In genomic region chr12:15011162-15011561, GRCh38 we compare ENCODE assay signal across 1 cellular context.
TF ChIP-seq lines count a peak whose summit lies in the region.

No MANE protein-coding gene starts in this region.

TF ChIP-seq in GM12878, 131 proteins besides CTCF, POLR2A, EP300 and RAD21 (continued from another document):
- TF ChIP-seq BCLAF1 (IDR thresholded peaks at IDR 0.05): no peak
- no peak for TF ChIP-seq ZZZ3 (IDR thresholded peaks at IDR 0.05; ENCODE audit: control insufficient read depth, insufficient read length, low read depth)
- no peak for TF ChIP-seq CUX1 (IDR thresholded peaks at IDR 0.05; ENCODE audit: insufficient replicate concordance, low read depth, low read length)
- TF ChIP-seq SIX5 (IDR thresholded peaks at IDR 0.05; ENCODE audit: low read depth, low read length, severe bottlenecking): no peak
- no peak for TF ChIP-seq ZNF217 (IDR thresholded peaks at IDR 0.05)
- no peak for TF ChIP-seq HDAC2 (IDR thresholded peaks at IDR 0.05)
- no peak for TF ChIP-seq TCF7 (IDR thresholded peaks at IDR 0.05; ENCODE audit: borderline replicate concordance)
- no peak for TF ChIP-seq ZBED1 (IDR thresholded peaks at IDR 0.05; ENCODE audit: borderline replicate concordance)
- no peak for TF ChIP-seq PAX5 (IDR thresholded peaks at IDR 0.05; ENCODE audit: borderline replicate concordance, low read depth, low read length)
- TF ChIP-seq RCOR1 (conservative IDR thresholded peaks at IDR 0.05; ENCODE audit: low read depth, low read length): no peak
- no peak for TF ChIP-seq CHD4 (IDR thresholded peaks at IDR 0.05)
- TF ChIP-seq TAF1 (IDR thresholded peaks at IDR 0.05; ENCODE audit: borderline replicate concordance, low read depth, low read length): no peak
- TF ChIP-seq, protein P1, sequence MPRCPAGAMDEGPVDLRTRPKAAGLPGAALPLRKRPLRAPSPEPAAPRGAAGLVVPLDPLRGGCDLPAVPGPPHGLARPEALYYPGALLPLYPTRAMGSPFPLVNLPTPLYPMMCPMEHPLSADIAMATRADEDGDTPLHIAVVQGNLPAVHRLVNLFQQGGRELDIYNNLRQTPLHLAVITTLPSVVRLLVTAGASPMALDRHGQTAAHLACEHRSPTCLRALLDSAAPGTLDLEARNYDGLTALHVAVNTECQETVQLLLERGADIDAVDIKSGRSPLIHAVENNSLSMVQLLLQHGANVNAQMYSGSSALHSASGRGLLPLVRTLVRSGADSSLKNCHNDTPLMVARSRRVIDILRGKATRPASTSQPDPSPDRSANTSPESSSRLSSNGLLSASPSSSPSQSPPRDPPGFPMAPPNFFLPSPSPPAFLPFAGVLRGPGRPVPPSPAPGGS (IDR thresholded peaks at IDR 0.05; ENCODE audit: borderline replicate concordance, insufficient read depth, low read depth, low read length, poor library complexity, severe bottlenecking): no peak
- no peak for TF ChIP-seq FOS (IDR thresholded peaks at IDR 0.05; ENCODE audit: borderline replicate concordance, extremely low read depth, insufficient read length)
- no peak for TF ChIP-seq ZNF207 (IDR thresholded peaks at IDR 0.05; ENCODE audit: borderline replicate concordance)
- no peak for TF ChIP-seq SMARCA5 (IDR thresholded peaks at IDR 0.05)
TF ChIP-seq in GM12878: peak in this region for 0.
